ENCODE assay signal across 9 cellular contexts in genomic region chr13:97367427-97367826, GRCh38.
DNase-seq lines count a peak whose midpoint lies in the region; ATAC-seq and TF ChIP-seq lines count a peak whose summit lies in the region.
"Had no signal": no experiment of that assay in that cellular context is flagged by ENCODE, and none has a peak within 500 bp of the region (broad histone marks: within the 10 kb centered on the region; RNA-seq: fewer than 3 reads in every experiment).

No MANE protein-coding gene starts in this region.

- no peaks in the 10 kb centered on the region for H3K27me3 Mint-ChIP-seq in nephron (ENCODE audit: low read depth)
- H3K27me3 Mint-ChIP-seq: activated B cell treated with CpG ODN at 0.5 μM for 24 hours had no signal

- peak; percentile 50 for DNase-seq in AG08396 (ENCODE audit: low spot score)
- DNase-seq in ecto neural progenitor cell (ENCODE audit: low spot score), result peak; percentile 53
- no peak for DNase-seq in DMS153 treated with DMSO at 0.1 percent for 48 hours (lab: John Stamatoyannopoulos, UW; ENCODE audit: unreplicated experiment)
- DNase-seq in T-helper 9 cell, result no peak
- no peak for DNase-seq in activated gamma-delta T cell treated with Interleukin-2 at 50 U/mL for 16 hours
- DNase-seq: activated B cell treated with CpG ODN at 0.5 μM for 24 hours had no signal

- no peaks in the 10 kb centered on the region for H3K9me3 Mint-ChIP-seq in nephron
- H3K9me3 Mint-ChIP-seq: activated B cell treated with CpG ODN at 0.5 μM for 24 hours had no signal

- ATAC-seq in HG02870 (IDR thresholded peaks at IDR 0.05; ENCODE audit: unreplicated experiment), result peak; percentile 6
- no peak for ATAC-seq in HG03280 (IDR thresholded peaks at IDR 0.05; ENCODE audit: unreplicated experiment)

- H3K36me3 Mint-ChIP-seq in nephron (ENCODE audit: low read depth), result peaks cover 44% of the 10 kb centered on the region

- no peak for TF ChIP-seq CTCF in nephron (IDR thresholded peaks at IDR 0.05; ENCODE audit: unreplicated experiment in 3 of 3)

- H3K4me1 Mint-ChIP-seq in nephron, result peaks cover 33% of the 10 kb centered on the region

- H3K27ac Mint-ChIP-seq in nephron, result peak overlapping the region; percentile 10 to 83 (median 58)
- H3K27ac Mint-ChIP-seq: activated B cell treated with CpG ODN at 0.5 μM for 24 hours had no signal

- peak overlapping the region in 1 of 3 experiments; percentile 20 for H3K4me3 Mint-ChIP-seq in nephron
- H3K4me3 Mint-ChIP-seq: activated B cell treated with CpG ODN at 0.5 μM for 24 hours had no signal

Comparison
In these comparisons a context has a peak if more than half of its experiments do, and no peak if none do; other contexts are left out.
1. DNase-seq: peak in AG08396 (single experiment) and ecto neural progenitor cell (single experiment); none in DMS153 treated with DMSO at 0.1 percent for 48 hours (single experiment), T-helper 9 cell (single experiment) and activated gamma-delta T cell treated with Interleukin-2 at 50 U/mL for 16 hours (single experiment).